ENCODE assay signal across 1 cellular context in genomic region chr4:94290245-94290644, GRCh38.
TF ChIP-seq lines count a peak whose summit lies in the region.

No MANE protein-coding gene starts in this region.

TF ChIP-seq in GM23338, 12 proteins besides CTCF, POLR2A, EP300 and RAD21 (continued from another document):
- TF ChIP-seq ETS1 (IDR thresholded peaks at IDR 0.05), result no peak
- no peak for TF ChIP-seq POLR2AphosphoS5 (IDR thresholded peaks at IDR 0.05; ENCODE audit: low read depth)
- TF ChIP-seq, protein P1, sequence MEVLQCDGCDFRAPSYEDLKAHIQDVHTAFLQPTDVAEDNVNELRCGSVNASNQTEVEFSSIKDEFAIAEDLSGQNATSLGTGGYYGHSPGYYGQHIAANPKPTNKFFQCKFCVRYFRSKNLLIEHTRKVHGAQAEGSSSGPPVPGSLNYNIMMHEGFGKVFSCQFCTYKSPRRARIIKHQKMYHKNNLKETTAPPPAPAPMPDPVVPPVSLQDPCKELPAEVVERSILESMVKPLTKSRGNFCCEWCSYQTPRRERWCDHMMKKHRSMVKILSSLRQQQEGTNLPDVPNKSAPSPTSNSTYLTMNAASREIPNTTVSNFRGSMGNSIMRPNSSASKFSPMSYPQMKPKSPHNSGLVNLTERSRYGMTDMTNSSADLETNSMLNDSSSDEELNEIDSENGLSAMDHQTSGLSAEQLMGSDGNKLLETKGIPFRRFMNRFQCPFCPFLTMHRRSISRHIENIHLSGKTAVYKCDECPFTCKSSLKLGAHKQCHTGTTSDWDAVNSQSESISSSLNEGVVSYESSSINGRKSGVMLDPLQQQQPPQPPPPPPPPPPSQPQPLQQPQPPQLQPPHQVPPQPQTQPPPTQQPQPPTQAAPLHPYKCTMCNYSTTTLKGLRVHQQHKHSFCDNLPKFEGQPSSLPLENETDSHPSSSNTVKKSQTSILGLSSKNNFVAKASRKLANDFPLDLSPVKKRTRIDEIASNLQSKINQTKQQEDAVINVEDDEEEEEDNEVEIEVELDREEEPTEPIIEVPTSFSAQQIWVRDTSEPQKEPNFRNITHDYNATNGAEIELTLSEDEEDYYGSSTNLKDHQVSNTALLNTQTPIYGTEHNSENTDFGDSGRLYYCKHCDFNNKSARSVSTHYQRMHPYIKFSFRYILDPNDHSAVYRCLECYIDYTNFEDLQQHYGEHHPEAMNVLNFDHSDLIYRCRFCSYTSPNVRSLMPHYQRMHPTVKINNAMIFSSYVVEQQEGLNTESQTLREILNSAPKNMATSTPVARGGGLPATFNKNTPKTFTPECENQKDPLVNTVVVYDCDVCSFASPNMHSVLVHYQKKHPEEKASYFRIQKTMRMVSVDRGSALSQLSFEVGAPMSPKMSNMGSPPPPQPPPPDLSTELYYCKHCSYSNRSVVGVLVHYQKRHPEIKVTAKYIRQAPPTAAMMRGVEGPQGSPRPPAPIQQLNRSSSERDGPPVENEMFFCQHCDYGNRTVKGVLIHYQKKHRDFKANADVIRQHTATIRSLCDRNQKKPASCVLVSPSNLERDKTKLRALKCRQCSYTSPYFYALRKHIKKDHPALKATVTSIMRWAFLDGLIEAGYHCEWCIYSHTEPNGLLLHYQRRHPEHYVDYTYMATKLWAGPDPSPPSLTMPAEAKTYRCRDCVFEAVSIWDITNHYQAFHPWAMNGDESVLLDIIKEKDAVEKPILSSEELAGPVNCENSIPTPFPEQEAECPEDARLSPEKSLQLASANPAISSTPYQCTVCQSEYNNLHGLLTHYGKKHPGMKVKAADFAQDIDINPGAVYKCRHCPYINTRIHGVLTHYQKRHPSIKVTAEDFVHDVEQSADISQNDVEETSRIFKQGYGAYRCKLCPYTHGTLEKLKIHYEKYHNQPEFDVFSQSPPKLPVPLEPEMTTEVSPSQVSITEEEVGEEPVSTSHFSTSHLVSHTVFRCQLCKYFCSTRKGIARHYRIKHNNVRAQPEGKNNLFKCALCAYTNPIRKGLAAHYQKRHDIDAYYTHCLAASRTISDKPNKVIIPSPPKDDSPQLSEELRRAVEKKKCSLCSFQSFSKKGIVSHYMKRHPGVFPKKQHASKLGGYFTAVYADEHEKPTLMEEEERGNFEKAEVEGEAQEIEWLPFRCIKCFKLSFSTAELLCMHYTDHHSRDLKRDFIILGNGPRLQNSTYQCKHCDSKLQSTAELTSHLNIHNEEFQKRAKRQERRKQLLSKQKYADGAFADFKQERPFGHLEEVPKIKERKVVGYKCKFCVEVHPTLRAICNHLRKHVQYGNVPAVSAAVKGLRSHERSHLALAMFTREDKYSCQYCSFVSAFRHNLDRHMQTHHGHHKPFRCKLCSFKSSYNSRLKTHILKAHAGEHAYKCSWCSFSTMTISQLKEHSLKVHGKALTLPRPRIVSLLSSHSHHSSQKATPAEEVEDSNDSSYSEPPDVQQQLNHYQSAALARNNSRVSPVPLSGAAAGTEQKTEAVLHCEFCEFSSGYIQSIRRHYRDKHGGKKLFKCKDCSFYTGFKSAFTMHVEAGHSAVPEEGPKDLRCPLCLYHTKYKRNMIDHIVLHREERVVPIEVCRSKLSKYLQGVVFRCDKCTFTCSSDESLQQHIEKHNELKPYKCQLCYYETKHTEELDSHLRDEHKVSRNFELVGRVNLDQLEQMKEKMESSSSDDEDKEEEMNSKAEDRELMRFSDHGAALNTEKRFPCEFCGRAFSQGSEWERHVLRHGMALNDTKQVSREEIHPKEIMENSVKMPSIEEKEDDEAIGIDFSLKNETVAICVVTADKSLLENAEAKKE (CRISPR knock-in tag; IDR thresholded peaks at IDR 0.05), result no peak
- no peak for TF ChIP-seq EZH2phosphoT487 (IDR thresholded peaks at IDR 0.05; ENCODE audit: unreplicated experiment)
- TF ChIP-seq ZNF331 (CRISPR knock-in tag; IDR thresholded peaks at IDR 0.05; ENCODE audit: low read depth), result no peak
- TF ChIP-seq ZNF114 (CRISPR knock-in tag; IDR thresholded peaks at IDR 0.05), result no peak
- no peak for TF ChIP-seq STAT1 (IDR thresholded peaks at IDR 0.05; ENCODE audit: unreplicated experiment)
- TF ChIP-seq CREB1 (CRISPR knock-in tag; IDR thresholded peaks at IDR 0.05; ENCODE audit: low read depth), result no peak
